8 cellular contexts compared by ENCODE assay signal in genomic region chr14:90758959-90759358, GRCh38. TPM values are rescaled to one million over a fixed set of nuclear protein-coding genes. Genes with fewer than 3 reads are reported as not detected.
DNase-seq lines count a peak whose midpoint lies in the region; ATAC-seq and TF ChIP-seq lines count a peak whose summit lies in the region.

No MANE protein-coding gene starts in this region.

- no peak overlapping the region for H4K8ac ChIP-seq in neuronal stem cell (ENCODE audit: low read depth, low read length)

- no peak overlapping the region for H2BK15ac ChIP-seq in neuronal stem cell (ENCODE audit: low read length)

- peak overlapping the region; percentile 58 for H2AFZ ChIP-seq in fibroblast of lung (ENCODE audit: low read length)
- no peak overlapping the region for H2AFZ ChIP-seq in neuronal stem cell (ENCODE audit: low read length)

- peaks cover 33% of the 10 kb centered on the region for H3K4me1 Mint-ChIP-seq in WTC11

- no peak overlapping the region for H3K18ac ChIP-seq in neuronal stem cell (ENCODE audit: low read length)

- peaks cover 13% of the 10 kb centered on the region for H3K9me3 Mint-ChIP-seq in WTC11

- peaks cover 2% of the 10 kb centered on the region; the same call in 1 of the 2 replicates for H3K36me3 Mint-ChIP-seq in WTC11

- no peak overlapping the region for H2BK120ac ChIP-seq in neuronal stem cell (ENCODE audit: low read depth, low read length)

- H3K27me3 Mint-ChIP-seq in WTC11 (ENCODE audit: low read depth) = peaks cover 10% of the 10 kb centered on the region

- no peak overlapping the region for H2BK5ac ChIP-seq in neuronal stem cell (ENCODE audit: low read length)

- no peaks in the 10 kb centered on the region for H3K9me3 ChIP-seq in fibroblast of lung (ENCODE audit: control insufficient read depth, insufficient read depth, low read depth, low read length)
- peaks cover 0 to 14% of the 10 kb centered on the region in 2 donors for H3K9me3 ChIP-seq in neuronal stem cell (replicated peaks in 1 of 2; ENCODE audit: control insufficient read depth in 2 of 2, insufficient read depth in 1 of 2, low read depth in 1 of 2, low read length in 2 of 2)

- POLR2A ChIA-PET in WTC11 (lab: Charles Lee) = interaction anchor here (1.0 to 1.1 kb wide), 2 partner anchors 15 to 376 kb away, joined by 3 to 4 read pairs; no protein-coding TSS in a partner anchor

- no peak overlapping the region for H3K9ac ChIP-seq in fibroblast of lung (ENCODE audit: insufficient read depth, low read length)
- H3K9ac ChIP-seq in neuronal stem cell (ENCODE audit: low read depth, low read length, poor library complexity) = no peak overlapping the region

- peak overlapping the region; percentile 21 to 79 (median 51) for H3K4me3 ChIP-seq in fibroblast of lung (replicated peaks in 1 of 4; ENCODE audit: control extremely low read depth in 1 of 4, insufficient read depth in 1 of 4, low read depth in 3 of 4, low read length in 4 of 4)
- no peak overlapping the region for H3K4me3 ChIP-seq in neuronal stem cell (ENCODE audit: low read length in 2 of 2)

- ATAC-seq in WTC11 (0 out of 2 replicates have a peak, but pooled peaks have one; percentile 2), GM19452 (IDR thresholded peaks at IDR 0.05; ENCODE audit: unreplicated experiment) (no peak), HG03097 (IDR thresholded peaks at IDR 0.05; ENCODE audit: low FRiP score, unreplicated experiment) (no peak)

- no CpG with 5 or more reads among the region's 13 CpGs for WGBS in neuronal stem cell (ENCODE audit: extremely low coverage in 2 of 2, insufficient read length in 2 of 2, insufficient replicate concordance in 1 of 2), 2 donors

- peak overlapping the region; percentile 90 for H3K4me2 ChIP-seq in fibroblast of lung (ENCODE audit: extremely low read depth, insufficient read depth, low read length)
- peak overlapping the region; percentile 48 for H3K4me2 ChIP-seq in neuronal stem cell (ENCODE audit: insufficient read depth, low read length, poor library complexity, severe bottlenecking)

- TF ChIP-seq CTCF in WTC11 (IDR thresholded peaks at IDR 0.05) (no peak), fibroblast of lung (conservative IDR thresholded peaks at IDR 0.05 in 1 of 2, IDR thresholded peaks at IDR 0.05 in 1 of 2; ENCODE audit: low read depth in 1 of 2, low read length in 2 of 2) (no peak)

- H3K4ac ChIP-seq in neuronal stem cell (ENCODE audit: low read length) = no peak overlapping the region

- no peak overlapping the region for H2AK5ac ChIP-seq in neuronal stem cell (ENCODE audit: low read depth, low read length)

- H3K79me1 ChIP-seq in neuronal stem cell (ENCODE audit: low read depth, low read length) = no peaks in the 10 kb centered on the region

- no peak overlapping the region for H2BK12ac ChIP-seq in neuronal stem cell (ENCODE audit: low read length)

- H3K27me3 ChIP-seq in fibroblast of lung (ENCODE audit: control insufficient read depth, insufficient read depth, low read length) (no peaks in the 10 kb centered on the region), neuronal stem cell (ENCODE audit: control insufficient read depth in 3 of 3, insufficient read depth in 3 of 3, low read depth in 1 of 3, low read length in 3 of 3) (peaks cover 0 to 2% (median 0%) of the 10 kb centered on the region in 3 experiments)

- H3K4me1 ChIP-seq in fibroblast of lung (ENCODE audit: control insufficient read depth, extremely low read depth, insufficient read depth, low read length) (peaks cover 7% of the 10 kb centered on the region), neuronal stem cell (ENCODE audit: control insufficient read depth in 2 of 2, insufficient read depth in 1 of 2, low read depth in 1 of 2, low read length in 2 of 2) (peaks cover 2 to 3% of the 10 kb centered on the region in 2 donors)

- H3K27ac ChIP-seq in fibroblast of lung (ENCODE audit: insufficient read depth, low read length) (peak overlapping the region; percentile 80), neuronal stem cell (replicated peaks; ENCODE audit: low read length) (no peak overlapping the region)

- no peaks in the 10 kb centered on the region for H3K79me2 ChIP-seq in fibroblast of lung (ENCODE audit: control insufficient read depth, insufficient read depth, low read length)

- H3K36me3 ChIP-seq in fibroblast of lung (ENCODE audit: control insufficient read depth, insufficient read depth, low read length) (no peaks in the 10 kb centered on the region), neuronal stem cell (replicated peaks in 1 of 2; ENCODE audit: control insufficient read depth in 2 of 2, insufficient read depth in 2 of 2, low read length in 2 of 2) (no peaks in the 10 kb centered on the region)

- CTCF ChIA-PET in WTC11 (lab: Charles Lee) = interaction anchor here (0.5 to 4.1 kb wide), 67 partner anchors 10 to 819 kb away, joined by 3 to 51 read pairs (median 5); partner anchors contain the start of gene TTC7B

- H4K20me1 ChIP-seq in fibroblast of lung (ENCODE audit: control insufficient read depth, extremely low read depth, insufficient read depth, low read length) = no peaks in the 10 kb centered on the region

- no peak overlapping the region for H3K23ac ChIP-seq in neuronal stem cell (ENCODE audit: low read depth, low read length, poor library complexity)

- H3K4me3 Mint-ChIP-seq in WTC11 = peak overlapping the region; percentile 42; the same call in 1 of the 2 replicates

- peak; percentile 24 for DNase-seq in NCI-H82 (lab: John Stamatoyannopoulos, UW)
- no peak for DNase-seq in NCI-H82 treated with DMSO at 0.1 percent for 48 hours (lab: John Stamatoyannopoulos, UW; ENCODE audit: unreplicated experiment)
- DNase-seq in WTC11 (ENCODE audit: low spot score) = no peak
- DNase-seq in fibroblast of lung (ENCODE audit: low read depth in 2 of 2) = peak in 1 of 2 donors; percentile 15
- no peak for DNase-seq in neuronal stem cell (ENCODE audit: low spot score)
- DNase-seq in NCI-H526 (lab: John Stamatoyannopoulos, UW) = no peak

- no peak overlapping the region; the same call in 1 of the 2 replicates for H3K27ac Mint-ChIP-seq in WTC11

- H3K14ac ChIP-seq in neuronal stem cell (ENCODE audit: low read length) = no peak overlapping the region

- no peak overlapping the region for H4K91ac ChIP-seq in neuronal stem cell (ENCODE audit: low read depth, low read length, poor library complexity)

TF ChIP-seq in WTC11, 78 proteins besides CTCF, POLR2A, EP300 and RAD21 (continues in another document):
- TF ChIP-seq SMAD3 (CRISPR knock-in tag; IDR thresholded peaks at IDR 0.05; ENCODE audit: borderline replicate concordance) = no peak
- TF ChIP-seq ZNF423 (CRISPR knock-in tag; IDR thresholded peaks at IDR 0.05) = no peak
- TF ChIP-seq ZNF671 (CRISPR knock-in tag; IDR thresholded peaks at IDR 0.05) = no peak
- TF ChIP-seq ETV6 (CRISPR knock-in tag; IDR thresholded peaks at IDR 0.05) = no peak
- no peak for TF ChIP-seq SP1 (CRISPR knock-in tag; conservative IDR thresholded peaks at IDR 0.05)
- TF ChIP-seq, protein P1, sequence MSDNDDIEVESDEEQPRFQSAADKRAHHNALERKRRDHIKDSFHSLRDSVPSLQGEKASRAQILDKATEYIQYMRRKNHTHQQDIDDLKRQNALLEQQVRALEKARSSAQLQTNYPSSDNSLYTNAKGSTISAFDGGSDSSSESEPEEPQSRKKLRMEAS (CRISPR knock-in tag; IDR thresholded peaks at IDR 0.05) = no peak
- TF ChIP-seq PRDM15 (CRISPR knock-in tag; IDR thresholded peaks at IDR 0.05) = no peak
- TF ChIP-seq, protein P2, sequence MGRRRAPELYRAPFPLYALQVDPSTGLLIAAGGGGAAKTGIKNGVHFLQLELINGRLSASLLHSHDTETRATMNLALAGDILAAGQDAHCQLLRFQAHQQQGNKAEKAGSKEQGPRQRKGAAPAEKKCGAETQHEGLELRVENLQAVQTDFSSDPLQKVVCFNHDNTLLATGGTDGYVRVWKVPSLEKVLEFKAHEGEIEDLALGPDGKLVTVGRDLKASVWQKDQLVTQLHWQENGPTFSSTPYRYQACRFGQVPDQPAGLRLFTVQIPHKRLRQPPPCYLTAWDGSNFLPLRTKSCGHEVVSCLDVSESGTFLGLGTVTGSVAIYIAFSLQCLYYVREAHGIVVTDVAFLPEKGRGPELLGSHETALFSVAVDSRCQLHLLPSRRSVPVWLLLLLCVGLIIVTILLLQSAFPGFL (CRISPR knock-in tag; IDR thresholded peaks at IDR 0.05; ENCODE audit: borderline replicate concordance) = no peak
- TF ChIP-seq, protein P3, sequence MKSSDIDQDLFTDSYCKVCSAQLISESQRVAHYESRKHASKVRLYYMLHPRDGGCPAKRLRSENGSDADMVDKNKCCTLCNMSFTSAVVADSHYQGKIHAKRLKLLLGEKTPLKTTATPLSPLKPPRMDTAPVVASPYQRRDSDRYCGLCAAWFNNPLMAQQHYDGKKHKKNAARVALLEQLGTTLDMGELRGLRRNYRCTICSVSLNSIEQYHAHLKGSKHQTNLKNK (CRISPR knock-in tag; IDR thresholded peaks at IDR 0.05) = no peak

RNA-seq across cellular contexts. Expression of gene TTC7B, which starts 57.3 kb away (rescaled TPM):
- 27.6 to 37.0 TPM (median 31.7 TPM) in 3 replicates for total RNA-seq in WTC11 (2021)
- total RNA-seq in fibroblast of lung = 10.8 and 18.8 TPM in 2 replicates
- polyA plus RNA-seq in fibroblast of lung = 37.5 and 38.1 TPM in 2 replicates
- 27.5 and 28.0 TPM in 2 replicates for polyA plus RNA-seq in fibroblast of lung (2012)
- 48.4 and 128 TPM in 2 replicates for polyA minus RNA-seq in fibroblast of lung (ENCODE audit: low replicate concordance)
- 27.7 TPM for polyA plus RNA-seq in neuronal stem cell (2013, experiment 1 of 2)
- polyA plus RNA-seq in neuronal stem cell (2013, experiment 2 of 2) = 26.3 TPM

Comparison
In these comparisons a context has a peak if more than half of its experiments do, and no peak if none do; other contexts are left out.
1. H3K4me3 ChIP-seq: peak in fibroblast of lung (4 of 4); none in neuronal stem cell (0 of 2).